7 cellular contexts compared by ENCODE assay signal in the genomic region with DNA sequence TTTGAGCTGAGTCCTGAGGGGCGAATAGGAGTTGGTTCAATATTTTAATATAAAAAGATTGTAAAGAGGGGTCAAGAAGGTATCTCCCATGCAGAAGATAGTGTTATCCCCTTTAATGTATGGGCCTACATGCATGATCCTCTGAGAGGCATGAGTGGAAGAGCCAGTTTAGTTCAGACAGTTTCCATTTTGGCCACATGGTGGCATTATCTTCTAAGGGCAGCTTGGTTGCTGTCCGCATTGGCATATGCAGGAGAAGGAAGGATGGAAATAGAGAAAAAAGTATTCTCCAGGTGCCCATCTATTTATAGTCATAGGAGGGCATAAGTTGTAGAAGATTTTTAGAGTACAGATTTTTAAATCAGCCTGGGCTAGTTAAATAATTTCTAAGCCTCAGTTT. TPM values are rescaled to one million over a fixed set of nuclear protein-coding genes. Genes with fewer than 3 reads are reported as not detected.
DNase-seq lines count a peak whose midpoint lies in the region; ATAC-seq and TF ChIP-seq lines count a peak whose summit lies in the region.

No MANE protein-coding gene starts in this region.

- peaks cover 36% of the 10 kb centered on the region for H3K36me3 Mint-ChIP-seq in activated naive CD8-positive, alpha-beta T cell treated with anti-CD3 and anti-CD28 coated beads, Interleukin-2, amount 50 U/mL, for 24 hours (ENCODE audit: low read depth)
- H3K36me3 Mint-ChIP-seq in naive B cell, result peaks cover 26 to 28% of the 10 kb centered on the region in 2 donors

- peak; percentile 70 for TF ChIP-seq RAD21 in Ishikawa (IDR thresholded peaks at IDR 0.05; ENCODE audit: low read depth)

- no peak overlapping the region for H3K4me3 Mint-ChIP-seq in activated naive CD8-positive, alpha-beta T cell treated with anti-CD3 and anti-CD28 coated beads, Interleukin-2, amount 50 U/mL, for 24 hours
- peak overlapping the region in 1 of 8 donors; percentile 19 for H3K4me3 Mint-ChIP-seq in naive B cell

- peaks cover 10% of the 10 kb centered on the region for H3K4me1 Mint-ChIP-seq in activated naive CD8-positive, alpha-beta T cell treated with anti-CD3 and anti-CD28 coated beads, Interleukin-2, amount 50 U/mL, for 24 hours
- H3K4me1 Mint-ChIP-seq in naive B cell, result peaks cover 18 to 25% (median 21%) of the 10 kb centered on the region in 3 donors

- H3K9me3 Mint-ChIP-seq in activated naive CD8-positive, alpha-beta T cell treated with anti-CD3 and anti-CD28 coated beads, Interleukin-2, amount 50 U/mL, for 24 hours, result peaks cover 18% of the 10 kb centered on the region
- H3K9me3 Mint-ChIP-seq in naive B cell, result peaks cover 4 to 19% (median 15%) of the 10 kb centered on the region in 7 donors

- no peak for ATAC-seq in activated naive CD8-positive, alpha-beta T cell treated with anti-CD3 and anti-CD28 coated beads, Interleukin-2, amount 50 U/mL, for 24 hours
- no peak for ATAC-seq in naive B cell (ENCODE audit: low read depth in 2 of 2)
- ATAC-seq in GM21423 (IDR thresholded peaks at IDR 0.05; ENCODE audit: unreplicated experiment), result no peak

- peaks cover 10% of the 10 kb centered on the region for H3K27me3 Mint-ChIP-seq in activated naive CD8-positive, alpha-beta T cell treated with anti-CD3 and anti-CD28 coated beads, Interleukin-2, amount 50 U/mL, for 24 hours
- no peaks in the 10 kb centered on the region for H3K27me3 Mint-ChIP-seq in naive B cell

- no peak for TF ChIP-seq EP300 in Ishikawa (IDR thresholded peaks at IDR 0.05; ENCODE audit: borderline replicate concordance)

- DNase-seq in ELF-1 (ENCODE audit: low read depth, low spot score), result peak; percentile 64
- DNase-seq in activated naive CD8-positive, alpha-beta T cell treated with anti-CD3 and anti-CD28 coated beads, Interleukin-2, amount 50 U/mL, for 24 hours, result peak; percentile 36
- peak; percentile 6 for DNase-seq in naive B cell
- DNase-seq in hepatic stellate cell (ENCODE audit: low spot score), result no peak
- no peak for DNase-seq in ureter (ENCODE audit: low spot score)

- H3K27ac Mint-ChIP-seq in activated naive CD8-positive, alpha-beta T cell treated with anti-CD3 and anti-CD28 coated beads, Interleukin-2, amount 50 U/mL, for 24 hours, result no peak overlapping the region
- H3K27ac Mint-ChIP-seq in naive B cell, result no peak overlapping the region

TF ChIP-seq in Ishikawa, 13 proteins besides CTCF, POLR2A, EP300 and RAD21:
- no peak for TF ChIP-seq TEAD4 (IDR thresholded peaks at IDR 0.05)
- no peak for TF ChIP-seq EGR1 (IDR thresholded peaks at IDR 0.05)
- TF ChIP-seq CEBPB (IDR thresholded peaks at IDR 0.05), result no peak
- TF ChIP-seq YY1 (IDR thresholded peaks at IDR 0.05; ENCODE audit: low read depth), result no peak
- TF ChIP-seq, protein P1, sequence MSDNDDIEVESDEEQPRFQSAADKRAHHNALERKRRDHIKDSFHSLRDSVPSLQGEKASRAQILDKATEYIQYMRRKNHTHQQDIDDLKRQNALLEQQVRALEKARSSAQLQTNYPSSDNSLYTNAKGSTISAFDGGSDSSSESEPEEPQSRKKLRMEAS (IDR thresholded peaks at IDR 0.05), result no peak
- TF ChIP-seq, protein P2, sequence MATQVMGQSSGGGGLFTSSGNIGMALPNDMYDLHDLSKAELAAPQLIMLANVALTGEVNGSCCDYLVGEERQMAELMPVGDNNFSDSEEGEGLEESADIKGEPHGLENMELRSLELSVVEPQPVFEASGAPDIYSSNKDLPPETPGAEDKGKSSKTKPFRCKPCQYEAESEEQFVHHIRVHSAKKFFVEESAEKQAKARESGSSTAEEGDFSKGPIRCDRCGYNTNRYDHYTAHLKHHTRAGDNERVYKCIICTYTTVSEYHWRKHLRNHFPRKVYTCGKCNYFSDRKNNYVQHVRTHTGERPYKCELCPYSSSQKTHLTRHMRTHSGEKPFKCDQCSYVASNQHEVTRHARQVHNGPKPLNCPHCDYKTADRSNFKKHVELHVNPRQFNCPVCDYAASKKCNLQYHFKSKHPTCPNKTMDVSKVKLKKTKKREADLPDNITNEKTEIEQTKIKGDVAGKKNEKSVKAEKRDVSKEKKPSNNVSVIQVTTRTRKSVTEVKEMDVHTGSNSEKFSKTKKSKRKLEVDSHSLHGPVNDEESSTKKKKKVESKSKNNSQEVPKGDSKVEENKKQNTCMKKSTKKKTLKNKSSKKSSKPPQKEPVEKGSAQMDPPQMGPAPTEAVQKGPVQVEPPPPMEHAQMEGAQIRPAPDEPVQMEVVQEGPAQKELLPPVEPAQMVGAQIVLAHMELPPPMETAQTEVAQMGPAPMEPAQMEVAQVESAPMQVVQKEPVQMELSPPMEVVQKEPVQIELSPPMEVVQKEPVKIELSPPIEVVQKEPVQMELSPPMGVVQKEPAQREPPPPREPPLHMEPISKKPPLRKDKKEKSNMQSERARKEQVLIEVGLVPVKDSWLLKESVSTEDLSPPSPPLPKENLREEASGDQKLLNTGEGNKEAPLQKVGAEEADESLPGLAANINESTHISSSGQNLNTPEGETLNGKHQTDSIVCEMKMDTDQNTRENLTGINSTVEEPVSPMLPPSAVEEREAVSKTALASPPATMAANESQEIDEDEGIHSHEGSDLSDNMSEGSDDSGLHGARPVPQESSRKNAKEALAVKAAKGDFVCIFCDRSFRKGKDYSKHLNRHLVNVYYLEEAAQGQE (IDR thresholded peaks at IDR 0.05; ENCODE audit: low read depth), result no peak
TF ChIP-seq in Ishikawa: peak in this region for 0.

RNA-seq across cellular contexts. Expression of gene SAMD4A, which starts 5.4 kb away (rescaled TPM):
- polyA plus RNA-seq in naive B cell (ENCODE audit: low read depth in 6 of 6), result 1 to 10 TPM in 4 of 6 donors, under 1 TPM in 1, not detected in 1; 0.84 to 2.1 (median 1.2) TPM
- total RNA-seq in ureter, result 56.6 TPM

Comparison
In these comparisons a context has a peak if more than half of its experiments do, and no peak if none do; other contexts are left out.
1. DNase-seq: peak in ELF-1 (single experiment), activated naive CD8-positive, alpha-beta T cell treated with anti-CD3 and anti-CD28 coated beads, Interleukin-2, amount 50 U/mL, for 24 hours (single experiment) and naive B cell (single experiment); none in hepatic stellate cell (single experiment) and ureter (single experiment).